Comparison of ENCODE assay signal across 1 cellular context in the genomic region with DNA sequence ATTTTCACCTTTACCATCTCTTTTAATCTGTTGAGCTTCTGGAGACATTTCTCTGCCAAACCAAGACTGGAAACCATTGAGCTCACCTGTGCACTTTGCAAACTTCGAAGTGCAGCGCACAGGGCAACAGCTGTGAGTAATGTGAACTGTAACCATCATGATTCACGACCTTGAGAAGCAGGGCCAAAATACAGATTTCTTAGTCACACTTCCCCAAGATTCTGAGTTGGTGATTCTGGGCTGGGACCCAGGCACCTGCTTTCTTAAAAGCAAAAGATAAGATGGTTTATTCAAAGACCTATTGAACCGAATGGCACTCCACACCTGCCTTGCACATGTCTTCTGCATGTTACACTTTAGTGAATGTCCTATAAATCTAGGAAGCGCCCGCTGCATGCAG.
TF ChIP-seq lines count a peak whose summit lies in the region.

No MANE protein-coding gene starts in this region.

TF ChIP-seq in IMR-90, 13 proteins besides CTCF, POLR2A, EP300 and RAD21 (continued from another document):
- TF ChIP-seq, protein P1, sequence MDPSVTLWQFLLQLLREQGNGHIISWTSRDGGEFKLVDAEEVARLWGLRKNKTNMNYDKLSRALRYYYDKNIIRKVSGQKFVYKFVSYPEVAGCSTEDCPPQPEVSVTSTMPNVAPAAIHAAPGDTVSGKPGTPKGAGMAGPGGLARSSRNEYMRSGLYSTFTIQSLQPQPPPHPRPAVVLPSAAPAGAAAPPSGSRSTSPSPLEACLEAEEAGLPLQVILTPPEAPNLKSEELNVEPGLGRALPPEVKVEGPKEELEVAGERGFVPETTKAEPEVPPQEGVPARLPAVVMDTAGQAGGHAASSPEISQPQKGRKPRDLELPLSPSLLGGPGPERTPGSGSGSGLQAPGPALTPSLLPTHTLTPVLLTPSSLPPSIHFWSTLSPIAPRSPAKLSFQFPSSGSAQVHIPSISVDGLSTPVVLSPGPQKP (IDR thresholded peaks at IDR 0.05; ENCODE audit: borderline replicate concordance, low read depth, low read length), result no peak
- TF ChIP-seq MAZ (IDR thresholded peaks at IDR 0.05; ENCODE audit: borderline replicate concordance, low read depth, low read length) (no peak), CHD1 (IDR thresholded peaks at IDR 0.05; ENCODE audit: low read depth, low read length) (no peak), MXI1 (IDR thresholded peaks at IDR 0.05; ENCODE audit: borderline replicate concordance, low read depth, low read length) (no peak)
